In the genomic region with DNA sequence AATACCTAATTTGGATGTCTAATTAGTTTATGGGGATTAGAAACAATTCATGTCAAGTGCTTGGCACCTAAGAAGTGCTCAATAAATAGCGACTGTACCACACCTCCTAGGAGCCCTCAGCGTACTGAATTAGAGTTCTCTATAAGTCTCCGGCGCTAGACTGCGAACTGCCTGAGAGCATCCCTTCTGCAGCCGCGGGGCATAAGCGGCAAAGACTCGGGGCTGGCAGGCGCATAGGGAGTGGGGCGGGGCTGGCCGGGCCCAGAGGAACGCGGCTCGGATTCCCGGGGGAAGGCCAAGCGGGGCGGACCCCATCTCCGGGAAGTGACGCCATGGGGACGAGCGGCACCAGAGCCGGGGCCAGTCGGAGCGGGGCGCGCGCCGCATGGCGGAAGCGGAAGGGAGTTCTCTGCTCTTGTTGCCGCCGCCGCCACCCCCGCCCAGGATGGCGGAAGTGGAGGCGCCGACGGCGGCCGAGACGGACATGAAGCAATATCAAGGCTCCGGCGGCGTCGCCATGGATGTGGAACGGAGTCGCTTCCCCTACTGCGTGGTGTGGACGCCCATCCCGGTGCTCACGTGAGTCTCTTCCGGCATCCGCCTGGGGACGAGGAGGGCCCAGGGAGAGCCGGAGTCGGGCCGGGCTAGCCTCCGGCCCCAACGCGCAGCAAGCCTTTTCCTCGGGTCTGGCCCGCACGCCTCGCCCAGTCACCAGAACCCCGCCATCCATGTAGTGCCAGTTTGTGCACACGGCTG, we compare ENCODE assay signal across 8 cellular contexts. TPM values are rescaled to one million over a fixed set of nuclear protein-coding genes. Genes with fewer than 3 reads are reported as not detected.
A peak's percentile ranks its signal among the peaks of the same experiment; 100 is the strongest.
DNase-seq lines count a peak whose midpoint lies in the region; ATAC-seq, FAIRE-seq and TF ChIP-seq lines count a peak whose summit lies in the region.

A gene with protein sequence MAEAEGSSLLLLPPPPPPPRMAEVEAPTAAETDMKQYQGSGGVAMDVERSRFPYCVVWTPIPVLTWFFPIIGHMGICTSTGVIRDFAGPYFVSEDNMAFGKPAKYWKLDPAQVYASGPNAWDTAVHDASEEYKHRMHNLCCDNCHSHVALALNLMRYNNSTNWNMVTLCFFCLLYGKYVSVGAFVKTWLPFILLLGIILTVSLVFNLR (plus strand): TSS at position 351 of the 756 bp plus-strand sequence. CDS start 35 bp downstream, at position 386.

- peak; percentile 97 for ATAC-seq in HG02798 (IDR thresholded peaks at IDR 0.05; ENCODE audit: poor library complexity, unreplicated experiment)

- H3K4me1 ChIP-seq in ovary (ENCODE audit: insufficient read depth) (peaks cover 9% of the 10 kb centered on the region), thymus (ENCODE audit: control insufficient read depth, insufficient read depth, low read length) (peaks cover 8% of the 10 kb centered on the region)

- H3K4me3 ChIP-seq in ovary (peak within 1 kb of the TSS; percentile 92), thymus (ENCODE audit: low read length) (peak within 1 kb of the TSS; percentile 82)

- no peaks in the 10 kb centered on the region for H3K27me3 ChIP-seq in ovary
- peaks cover 3% of the 10 kb centered on the region for H3K27me3 ChIP-seq in thymus (ENCODE audit: control insufficient read depth, insufficient read depth)

- 0 to 1% (median 1%) methylated on average over 64 to 67 of the region's 67 CpGs for whole genome bisulfite sequencing in ovary, 3 donors
- under 1% methylated on average over 67 of the region's 67 CpGs for WGBS in thymus

- intact Hi-C loops in head of caudate nucleus (cut with DNase I): loop anchor here (10.0 kb wide), 1 partner anchor 283 kb away; a partner anchor contains a TSS
- intact Hi-C loops in ovary (cut with DNase I): loop anchor here in 2 of 4 donors (2.0 to 5.0 kb wide), 2 partner anchors 29 to 35 kb away; no protein-coding TSS in a partner anchor

- H3K27ac ChIP-seq in ovary (peak within 1 kb of the TSS in 1 of 2 donors; percentile 56), thymus (ENCODE audit: low read depth) (peak within 1 kb of the TSS; percentile 77)

- DNase-seq in GM12891 (ENCODE audit: insufficient read length, low spot score) (peak; percentile 99), NCI-H1417 treated with DMSO at 0.1 percent for 48 hours (lab: John Stamatoyannopoulos, UW) (peak; percentile 89), SW 1271 (lab: John Stamatoyannopoulos, UW) (peak; percentile 78 to 90), head of caudate nucleus (peak; percentile 94 to 100 (median 99)), ovary (peak; percentile 94 to 97 (median 96))
- DNase-seq in activated naive CD8-positive, alpha-beta T cell treated with anti-CD3 and anti-CD28 coated beads, Interleukin-2, amount 50 U/mL, for 16 hours (ENCODE audit: low read depth, low spot score): peak; percentile 96

- peak; percentile 96 for FAIRE-seq in GM12891 (lab: Jason Lieb, UNC)

- TF ChIP-seq POLR2A in GM12891 (IDR thresholded peaks at IDR 0.05; ENCODE audit: low read depth, low read length) (peak; percentile 88), ovary (IDR thresholded peaks at IDR 0.05) (no peak)

- H3K9me3 ChIP-seq in ovary: no peaks in the 10 kb centered on the region
- no peaks in the 10 kb centered on the region for H3K9me3 ChIP-seq in thymus (ENCODE audit: control insufficient read depth)

- TF ChIP-seq CTCF in ovary (IDR thresholded peaks at IDR 0.05): peak in 2 of 3 donors; percentile 56 to 66

- no peaks in the 10 kb centered on the region for H3K36me3 ChIP-seq in ovary
- peaks cover 18% of the 10 kb centered on the region for H3K36me3 ChIP-seq in thymus (ENCODE audit: control insufficient read depth, insufficient read depth)

- peak; percentile 35 for TF ChIP-seq EP300 in ovary (IDR thresholded peaks at IDR 0.05)

TF ChIP-seq in GM12891, 5 proteins besides CTCF, POLR2A, EP300 and RAD21:
- TF ChIP-seq TAF1 (IDR thresholded peaks at IDR 0.05; ENCODE audit: low read depth, low read length): peak; percentile 74; the same call in 1 of the 2 replicates
- peak; percentile 89 for TF ChIP-seq POLR2AphosphoS5 (IDR thresholded peaks at IDR 0.05; ENCODE audit: low read depth, low read length)
- peak; percentile 77; the same call in 1 of the 2 replicates for TF ChIP-seq POU2F2 (IDR thresholded peaks at IDR 0.05; ENCODE audit: low read depth, low read length)
- TF ChIP-seq SPI1 (IDR thresholded peaks at IDR 0.05; ENCODE audit: low read depth, low read length): peak; percentile 58
- TF ChIP-seq PAX5 (IDR thresholded peaks at IDR 0.05; ENCODE audit: insufficient read depth, low read length, severe bottlenecking): peak; percentile 87
TF ChIP-seq in GM12891: peak in this region for 5.

RNA-seq across cellular contexts. Expression of the gene that starts here (rescaled TPM):
- 24.0 TPM for polyA plus RNA-seq in GM12891 (2012; ENCODE audit: low read depth, missing spikeins)
- 10 to 100 TPM; 12.9 to 52.5 (median 36.5) TPM for total RNA-seq in ovary
- polyA plus RNA-seq in ovary: 10 to 100 TPM; 14.8 to 50.8 TPM
- polyA plus RNA-seq in thymus: 35.5 TPM
